In the genomic region with DNA sequence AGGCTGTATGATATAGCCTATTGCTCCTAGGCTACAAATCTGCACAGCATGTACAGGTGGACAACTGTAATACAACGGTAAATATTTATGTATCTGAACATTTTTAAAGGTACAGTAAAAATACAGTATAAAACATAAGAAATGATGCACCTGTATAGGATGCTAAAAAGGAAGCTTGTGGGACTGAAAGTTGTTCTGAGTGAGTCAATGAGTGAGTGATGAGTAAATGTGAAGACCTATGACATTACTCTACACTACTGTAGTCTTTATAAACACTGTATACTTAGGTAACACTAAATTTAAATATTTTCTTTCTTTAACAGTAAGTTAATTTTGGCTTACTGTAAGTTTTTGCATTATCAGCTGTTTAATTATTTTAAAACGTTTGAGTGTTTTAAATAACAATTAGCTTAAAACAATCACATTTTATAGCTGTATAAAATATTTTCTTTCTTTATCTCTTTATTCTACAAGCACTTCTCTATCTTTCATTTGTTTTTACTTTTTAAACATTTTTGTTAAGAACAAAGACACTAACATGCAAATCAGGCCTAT, we compare ENCODE assay signal across 33 cellular contexts. TPM values are rescaled to one million over a fixed set of nuclear protein-coding genes. Genes with fewer than 3 reads are reported as not detected.
"Had no signal": no experiment of that assay in that cellular context is flagged by ENCODE, and none has a peak within 500 bp of the region (broad histone marks: within the 10 kb centered on the region; RNA-seq: fewer than 3 reads in every experiment).

No MANE protein-coding gene starts in this region.

- DNase-seq: activated CD4-positive, alpha-beta memory T cell treated with anti-CD3 and anti-CD28 coated beads for 36 hours; activated CD4-positive, alpha-beta T cell treated with anti-CD3 and anti-CD28 coated beads for 36 hours; activated CD4-positive, alpha-beta T cell treated with anti-CD3 and anti-CD28 coated beads, Interleukin-2, amount 10 ng/mL, durations not matched to agents 24 days and 14 days; activated CD4-positive, CD25-positive, alpha-beta regulatory T cell; activated CD4-positive, CD25-positive, alpha-beta regulatory T cell treated with anti-CD3 and anti-CD28 coated beads, Interleukin-2, amount 50 U/mL, for 72 hours; activated CD8-positive, alpha-beta memory T cell treated with anti-CD3 and anti-CD28 coated beads, Interleukin-2, amount 10 ng/mL, durations not matched to agents 7 days and 5 days; activated CD8-positive, alpha-beta memory T cell treated with anti-CD3 and anti-CD28 coated beads, Interleukin-2, amount 50 U/mL, for 4 hours; activated CD8-positive, alpha-beta T cell treated with anti-CD3 and anti-CD28 coated beads, Interleukin-2, amount 10 ng/mL, durations not matched to agents 7 days and 5 days; activated effector memory CD4-positive, alpha-beta T cell treated with anti-CD3 and anti-CD28 coated beads, Interleukin-2, amount 50 U/mL, for 16 hours; activated naive CD4-positive, alpha-beta T cell treated with anti-CD3 and anti-CD28 coated beads for 36 hours; activated naive CD8-positive, alpha-beta T cell treated with anti-CD3 and anti-CD28 coated beads for 36 hours; activated naive CD8-positive, alpha-beta T cell treated with anti-CD3 and anti-CD28 coated beads, Interleukin-2, amount 50 U/mL, for 24 hours; activated T-cell treated with anti-CD3 and anti-CD28 coated beads, Interleukin-2, amount 50 U/mL, for 1 hour; activated T-cell treated with anti-CD3 and anti-CD28 coated beads, Interleukin-2, amount 50 U/mL, for 48 hours; adrenal gland; amygdala; aorta; body of pancreas; caudate nucleus; cerebellar nuclear complex; colonic mucosa; effector CD8-positive, alpha-beta T cell; foreskin fibroblast; heart right ventricle; T-helper 2 cell had no signal

- H3K27ac ChIP-seq: adrenal gland, body of pancreas, colonic mucosa, gastroesophageal sphincter, heart right ventricle had no signal

- ATAC-seq: activated CD4-positive, alpha-beta T cell treated with anti-CD3 and anti-CD28 coated beads for 36 hours; activated CD8-positive, alpha-beta memory T cell treated with anti-CD3 and anti-CD28 coated beads, Interleukin-2, amount 10 ng/mL, durations not matched to agents 7 days and 5 days; activated CD8-positive, alpha-beta T cell treated with anti-CD3 and anti-CD28 coated beads, Interleukin-2, amount 10 ng/mL, durations not matched to agents 7 days and 5 days; activated naive CD8-positive, alpha-beta T cell treated with anti-CD3 and anti-CD28 coated beads, Interleukin-2, amount 50 U/mL, for 24 hours; body of pancreas; esophagus mucosa; gastroesophageal sphincter; heart right ventricle had no signal

- H3K4me1 ChIP-seq: adrenal gland, body of pancreas, colonic mucosa, gastroesophageal sphincter, heart right ventricle had no signal

- H3K27me3 ChIP-seq: adrenal gland, body of pancreas, colonic mucosa, gastroesophageal sphincter, heart right ventricle had no signal

RNA-seq across cellular contexts. Expression of a gene that starts 28.1 kb away (rescaled TPM):
- total RNA-seq: activated CD4-positive, alpha-beta memory T cell treated with anti-CD3 and anti-CD28 coated beads for 36 hours; activated CD4-positive, alpha-beta T cell treated with anti-CD3 and anti-CD28 coated beads for 36 hours; activated CD4-positive, alpha-beta T cell treated with anti-CD3 and anti-CD28 coated beads, Interleukin-2, amount 10 ng/mL, durations not matched to agents 24 days and 14 days; activated CD8-positive, alpha-beta memory T cell treated with anti-CD3 and anti-CD28 coated beads for 36 hours; activated CD8-positive, alpha-beta memory T cell treated with anti-CD3 and anti-CD28 coated beads, Interleukin-2, amount 10 ng/mL, durations not matched to agents 7 days and 5 days; activated CD8-positive, alpha-beta T cell treated with anti-CD3 and anti-CD28 coated beads, Interleukin-2, amount 10 ng/mL, durations not matched to agents 7 days and 5 days; activated naive CD4-positive, alpha-beta T cell treated with anti-CD3 and anti-CD28 coated beads for 36 hours; activated naive CD8-positive, alpha-beta T cell treated with anti-CD3 and anti-CD28 coated beads for 36 hours; activated T-helper 1 cell treated with anti-CD3 and anti-CD28 coated beads, Interleukin-12 subunit alpha, Interleukin-12 subunit beta, Interleukin-2, Interleukin-4 antibody, amounts not matched to agents 30 ng/mL and 10 ng/mL and 1 ng/mL, durations not matched to agents 14 hours and 24 hours and 36 hours; activated T-helper 2 cell treated with anti-CD3 and anti-CD28 coated beads, Interferon-gamma antibody, Interleukin-2, Interleukin-4, amounts not matched to agents 10 μg/mL and 5 μg/mL and 100 μg/mL, durations not matched to agents 14 hours and 24 hours and 36 hours; aorta; colonic mucosa; endothelial cell of umbilical vein; epithelial cell of proximal tubule; esophagus mucosa; gastroesophageal sphincter; heart right ventricle; T-helper 1 cell treated with Interleukin-12 subunit alpha and Interleukin-12 subunit beta and Interleukin-4 antibody, amounts not matched to agents 30 ng/mL and 1 ng/mL, for 36 hours had no signal
- polyA plus RNA-seq: aorta, heart right ventricle had no signal
